Comparison of ENCODE assay signal across 1 cellular context in the genomic region with DNA sequence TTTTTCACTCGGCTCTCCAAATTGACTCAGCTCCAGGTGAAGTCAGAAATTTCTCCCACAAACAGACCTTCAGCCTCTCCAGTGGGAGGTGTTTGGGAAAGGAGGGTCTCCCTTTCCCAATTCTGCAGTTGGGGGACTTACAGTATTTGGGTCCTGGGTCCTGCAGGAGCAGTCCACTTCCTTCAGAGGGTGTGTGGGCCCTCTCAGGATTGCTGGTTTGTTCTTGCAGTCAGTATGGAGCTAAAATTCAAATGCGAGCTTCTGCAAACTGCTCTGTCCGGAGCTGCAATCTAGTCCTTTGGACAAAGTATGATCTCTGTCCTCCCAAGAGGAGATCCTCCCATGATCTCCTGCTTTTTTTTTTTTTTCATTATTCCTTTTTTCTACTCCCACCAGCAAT.
TF ChIP-seq lines count a peak whose summit lies in the region.

No MANE protein-coding gene starts in this region.

TF ChIP-seq in K562, 482 proteins besides CTCF, POLR2A, EP300 and RAD21:
- TF ChIP-seq CREB1 (IDR thresholded peaks at IDR 0.05) (no peak), CREB1 (CRISPR knock-in tag; IDR thresholded peaks at IDR 0.05) (no peak), ZFP1 (CRISPR knock-in tag; IDR thresholded peaks at IDR 0.05) (no peak), U2AF2 (optimal IDR thresholded peaks at IDR 0.05; ENCODE audit: low read depth, low read length) (no peak), NBN (IDR thresholded peaks at IDR 0.05; ENCODE audit: low read depth) (no peak), KLF13 (tag; IDR thresholded peaks at IDR 0.05; ENCODE audit: borderline replicate concordance, low read depth) (no peak), ARNT (IDR thresholded peaks at IDR 0.05) (no peak), SMC3 (conservative IDR thresholded peaks at IDR 0.05; ENCODE audit: insufficient read depth, low read depth, low read length) (no peak), ZBED1 (IDR thresholded peaks at IDR 0.05) (no peak), MCM7 (IDR thresholded peaks at IDR 0.05) (no peak), ZNF408 (CRISPR knock-in tag; IDR thresholded peaks at IDR 0.05; ENCODE audit: low read depth) (no peak)
- TF ChIP-seq, protein P1, sequence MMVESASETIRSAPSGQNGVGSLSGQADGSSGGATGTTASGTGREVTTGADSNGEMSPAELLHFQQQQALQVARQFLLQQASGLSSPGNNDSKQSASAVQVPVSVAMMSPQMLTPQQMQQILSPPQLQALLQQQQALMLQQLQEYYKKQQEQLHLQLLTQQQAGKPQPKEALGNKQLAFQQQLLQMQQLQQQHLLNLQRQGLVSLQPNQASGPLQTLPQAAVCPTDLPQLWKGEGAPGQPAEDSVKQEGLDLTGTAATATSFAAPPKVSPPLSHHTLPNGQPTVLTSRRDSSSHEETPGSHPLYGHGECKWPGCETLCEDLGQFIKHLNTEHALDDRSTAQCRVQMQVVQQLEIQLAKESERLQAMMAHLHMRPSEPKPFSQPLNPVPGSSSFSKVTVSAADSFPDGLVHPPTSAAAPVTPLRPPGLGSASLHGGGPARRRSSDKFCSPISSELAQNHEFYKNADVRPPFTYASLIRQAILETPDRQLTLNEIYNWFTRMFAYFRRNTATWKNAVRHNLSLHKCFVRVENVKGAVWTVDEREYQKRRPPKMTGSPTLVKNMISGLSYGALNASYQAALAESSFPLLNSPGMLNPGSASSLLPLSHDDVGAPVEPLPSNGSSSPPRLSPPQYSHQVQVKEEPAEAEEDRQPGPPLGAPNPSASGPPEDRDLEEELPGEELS (CRISPR knock-in tag; IDR thresholded peaks at IDR 0.05; ENCODE audit: borderline replicate concordance): no peak
- TF ChIP-seq, protein P2, sequence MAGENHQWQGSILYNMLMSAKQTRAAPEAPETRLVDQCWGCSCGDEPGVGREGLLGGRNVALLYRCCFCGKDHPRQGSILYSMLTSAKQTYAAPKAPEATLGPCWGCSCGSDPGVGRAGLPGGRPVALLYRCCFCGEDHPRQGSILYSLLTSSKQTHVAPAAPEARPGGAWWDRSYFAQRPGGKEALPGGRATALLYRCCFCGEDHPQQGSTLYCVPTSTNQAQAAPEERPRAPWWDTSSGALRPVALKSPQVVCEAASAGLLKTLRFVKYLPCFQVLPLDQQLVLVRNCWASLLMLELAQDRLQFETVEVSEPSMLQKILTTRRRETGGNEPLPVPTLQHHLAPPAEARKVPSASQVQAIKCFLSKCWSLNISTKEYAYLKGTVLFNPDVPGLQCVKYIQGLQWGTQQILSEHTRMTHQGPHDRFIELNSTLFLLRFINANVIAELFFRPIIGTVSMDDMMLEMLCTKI (IDR thresholded peaks at IDR 0.05; ENCODE audit: partially characterized antibody): no peak
- TF ChIP-seq, protein P3, sequence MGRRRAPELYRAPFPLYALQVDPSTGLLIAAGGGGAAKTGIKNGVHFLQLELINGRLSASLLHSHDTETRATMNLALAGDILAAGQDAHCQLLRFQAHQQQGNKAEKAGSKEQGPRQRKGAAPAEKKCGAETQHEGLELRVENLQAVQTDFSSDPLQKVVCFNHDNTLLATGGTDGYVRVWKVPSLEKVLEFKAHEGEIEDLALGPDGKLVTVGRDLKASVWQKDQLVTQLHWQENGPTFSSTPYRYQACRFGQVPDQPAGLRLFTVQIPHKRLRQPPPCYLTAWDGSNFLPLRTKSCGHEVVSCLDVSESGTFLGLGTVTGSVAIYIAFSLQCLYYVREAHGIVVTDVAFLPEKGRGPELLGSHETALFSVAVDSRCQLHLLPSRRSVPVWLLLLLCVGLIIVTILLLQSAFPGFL (CRISPR knock-in tag; IDR thresholded peaks at IDR 0.05): no peak
- TF ChIP-seq, protein P4, sequence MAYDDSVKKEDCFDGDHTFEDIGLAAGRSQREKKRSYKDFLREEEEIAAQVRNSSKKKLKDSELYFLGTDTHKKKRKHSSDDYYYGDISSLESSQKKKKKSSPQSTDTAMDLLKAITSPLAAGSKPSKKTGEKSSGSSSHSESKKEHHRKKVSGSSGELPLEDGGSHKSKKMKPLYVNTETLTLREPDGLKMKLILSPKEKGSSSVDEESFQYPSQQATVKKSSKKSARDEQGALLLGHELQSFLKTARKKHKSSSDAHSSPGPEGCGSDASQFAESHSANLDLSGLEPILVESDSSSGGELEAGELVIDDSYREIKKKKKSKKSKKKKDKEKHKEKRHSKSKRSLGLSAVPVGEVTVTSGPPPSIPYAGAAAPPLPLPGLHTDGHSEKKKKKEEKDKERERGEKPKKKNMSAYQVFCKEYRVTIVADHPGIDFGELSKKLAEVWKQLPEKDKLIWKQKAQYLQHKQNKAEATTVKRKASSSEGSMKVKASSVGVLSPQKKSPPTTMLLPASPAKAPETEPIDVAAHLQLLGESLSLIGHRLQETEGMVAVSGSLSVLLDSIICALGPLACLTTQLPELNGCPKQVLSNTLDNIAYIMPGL (CRISPR knock-in tag; IDR thresholded peaks at IDR 0.05): no peak
